Comparison of ENCODE assay signal across 13 cellular contexts in the genomic region with DNA sequence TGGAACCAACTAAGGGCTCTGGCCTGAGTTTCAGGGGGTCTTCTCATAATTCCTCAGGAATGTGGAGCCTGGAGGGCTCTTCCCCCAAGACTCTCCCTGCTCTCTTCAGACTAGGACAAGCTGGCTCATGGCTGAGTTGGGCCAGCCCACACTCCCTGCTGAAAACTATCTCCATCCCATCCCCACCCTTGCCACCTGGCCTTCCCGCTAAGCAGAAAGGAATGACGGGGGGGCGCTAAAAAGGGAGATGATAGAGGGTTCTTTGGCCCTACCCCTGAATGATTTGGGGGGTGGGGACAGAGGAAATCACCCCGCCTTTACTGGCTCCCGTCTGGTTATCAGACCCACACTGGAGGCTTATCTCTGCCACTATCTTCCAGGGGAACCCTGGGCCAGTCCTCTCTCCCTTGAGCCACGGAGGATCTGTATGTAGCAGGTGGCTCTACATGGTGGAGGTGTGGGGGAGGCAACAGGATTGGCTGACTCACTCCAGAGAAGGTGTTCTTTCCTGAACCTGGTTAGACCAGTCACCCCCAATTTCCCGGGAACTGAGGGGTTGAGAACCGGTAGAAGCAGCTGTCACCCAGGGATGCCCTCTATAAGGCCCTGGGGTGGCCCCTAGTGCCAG. TPM values are rescaled to one million over a fixed set of nuclear protein-coding genes. Genes with fewer than 3 reads are reported as not detected.
DNase-seq lines count a peak whose midpoint lies in the region; ATAC-seq and TF ChIP-seq lines count a peak whose summit lies in the region.
"Had no signal": no experiment of that assay in that cellular context is flagged by ENCODE, and none has a peak within 500 bp of the region (broad histone marks: within the 10 kb centered on the region; RNA-seq: fewer than 3 reads in every experiment).

No MANE protein-coding gene starts in this region.

- 0 out of 2 replicates have a peak overlapping the region, but pooled peaks have one; percentile 5 for H3K14ac ChIP-seq in IMR-90 (replicated peaks; ENCODE audit: low read depth, low read length)

- no peak overlapping the region for H3K56ac ChIP-seq in IMR-90 (ENCODE audit: extremely low read depth, insufficient read depth, low read length)

- no peak for TF ChIP-seq CTCF in IMR-90 (conservative IDR thresholded peaks at IDR 0.05; ENCODE audit: low read depth, low read length)

- H2BK120ac ChIP-seq in IMR-90 (ENCODE audit: low read depth, low read length), result no peak overlapping the region

- TF ChIP-seq RAD21 in IMR-90 (IDR thresholded peaks at IDR 0.05; ENCODE audit: low read length), result no peak

- H3K4me3 ChIP-seq in BLaER1 (no peak overlapping the region), IMR-90 (ENCODE audit: insufficient read depth, low read depth, low read length) (no peak overlapping the region), esophagus (ENCODE audit: low read depth in 1 of 2, low read length in 2 of 2) (no peak overlapping the region), rectal smooth muscle tissue (ENCODE audit: low read length) (no peak overlapping the region)
- H3K4me3 ChIP-seq: left lung, ovary had no signal

- H3K9ac ChIP-seq in BLaER1 (peak overlapping the region; percentile 88; the same call in 1 of the 2 replicates), IMR-90 (ENCODE audit: low read depth, low read length) (no peak overlapping the region), rectal smooth muscle tissue (ENCODE audit: low read length) (no peak overlapping the region)

- intact Hi-C loops in IMR-90 (cut with micrococcal nuclease), result no loop called here

- in situ Hi-C loops in IMR-90 (cut with MboI; ENCODE audit: low sequenced_read_pairs), result loop anchor here (5.0 kb wide), 1 partner anchor 140 kb away; no protein-coding TSS in a partner anchor

- no peak overlapping the region for H4K91ac ChIP-seq in IMR-90 (ENCODE audit: insufficient read depth, low read depth, low read length)

- H4K8ac ChIP-seq in IMR-90 (ENCODE audit: low read depth in 2 of 2, low read length in 2 of 2), result peak overlapping the region in 1 of 2 experiments; percentile 98; a peak in 1 of 4 replicates

- peak overlapping the region; percentile 91 for H2AK9ac ChIP-seq in IMR-90 (replicated peaks; ENCODE audit: low read depth, low read length, poor library complexity)

- ATAC-seq in IMR-90 (ENCODE audit: low read depth) (no peak), HG03354 (IDR thresholded peaks at IDR 0.05; ENCODE audit: poor library complexity, severe bottlenecking, unreplicated experiment) (no peak), GM19463 (IDR thresholded peaks at IDR 0.05; ENCODE audit: unreplicated experiment) (no peak)
- ATAC-seq: left lung had no signal

- BruUV-seq in IMR-90 (replicated peaks; lab: Mats Ljungman, UMichigan), result no TSS peak

- H3K9me3 ChIP-seq in BLaER1 (no peaks in the 10 kb centered on the region), IMR-90 (ENCODE audit: control insufficient read depth, insufficient read depth, low read length) (no peaks in the 10 kb centered on the region), esophagus (ENCODE audit: control insufficient read depth in 2 of 2, insufficient read depth in 1 of 2, low read depth in 1 of 2, low read length in 1 of 2) (no peaks in the 10 kb centered on the region)
- H3K9me3 ChIP-seq: BE2C, left lung, ovary had no signal

- H3K36me3 ChIP-seq in BLaER1, result peaks cover 47% of the 10 kb centered on the region
- peaks cover 56% of the 10 kb centered on the region for H3K36me3 ChIP-seq in IMR-90 (ENCODE audit: control insufficient read depth, insufficient read depth, low read length)
- H3K36me3 ChIP-seq in esophagus (ENCODE audit: control insufficient read depth in 2 of 2, insufficient read depth in 2 of 2, low read length in 1 of 2), result peaks cover 0 to 32% of the 10 kb centered on the region in 2 donors
- H3K36me3 ChIP-seq in rectal smooth muscle tissue (ENCODE audit: control insufficient read depth, insufficient read depth, low read length), result peaks cover 26% of the 10 kb centered on the region
- H3K36me3 ChIP-seq: BE2C, ovary had no signal

- 0 out of 2 replicates have a peak overlapping the region, but pooled peaks have one; percentile 45 for H2AK5ac ChIP-seq in IMR-90 (ENCODE audit: low read depth, low read length)

- H3K27ac ChIP-seq in BLaER1 (peak overlapping the region; percentile 97), IMR-90 (ENCODE audit: insufficient read depth, low read length) (no peak overlapping the region), esophagus (ENCODE audit: low read depth in 2 of 2, low read length in 1 of 2) (peak overlapping the region; percentile 94 to 96), rectal smooth muscle tissue (ENCODE audit: low read depth, low read length) (peak overlapping the region; percentile 98)
- H3K27ac ChIP-seq: ovary had no signal

- POLR2A ChIA-PET in IMR-90 (lab: Charles Lee; ENCODE audit: unreplicated experiment), result interaction anchor here (0.6 kb wide), 1 partner anchor 66 kb away, joined by 9 read pairs; no protein-coding TSS in a partner anchor

- dilution Hi-C loops in IMR-90 (cut with HindIII; ENCODE audit: low sequenced_read_pairs, unreplicated experiment), result no loop called here

- no peaks in the 10 kb centered on the region for H3K27me3 ChIP-seq in BLaER1
- H3K27me3 ChIP-seq in IMR-90 (ENCODE audit: control insufficient read depth, insufficient read depth, low read length), result no peaks in the 10 kb centered on the region
- no peaks in the 10 kb centered on the region for H3K27me3 ChIP-seq in esophagus (ENCODE audit: control insufficient read depth in 1 of 2, insufficient read depth in 2 of 2, low read length in 2 of 2)
- no peaks in the 10 kb centered on the region for H3K27me3 ChIP-seq in rectal smooth muscle tissue (ENCODE audit: control insufficient read depth, insufficient read depth, low read length)
- H3K27me3 ChIP-seq: BE2C, left lung, ovary had no signal

- no peak overlapping the region for H3K4ac ChIP-seq in IMR-90 (ENCODE audit: low read depth, low read length)

- DNase-seq in IMR-90, result no peak
- no peak for DNase-seq in NCI-H446 treated with DMSO at 0.1 percent for 48 hours (lab: John Stamatoyannopoulos, UW)
- no peak for DNase-seq in SIG-M5 treated with dmso at 0.1 percent for 504 hours (lab: John Stamatoyannopoulos, UW; ENCODE audit: unreplicated experiment)
- DNase-seq: BE2C, left lung, NCI-H1694, T-helper 9 cell had no signal

- H2BK15ac ChIP-seq in IMR-90 (ENCODE audit: low read depth, low read length), result no peak overlapping the region

- H3K4me1 ChIP-seq in BLaER1 (peaks cover 78% of the 10 kb centered on the region), IMR-90 (ENCODE audit: control insufficient read depth, insufficient read depth, low read length) (peaks cover 26% of the 10 kb centered on the region), esophagus (ENCODE audit: control insufficient read depth in 2 of 2, insufficient read depth in 2 of 2, low read length in 1 of 2) (peaks cover 5 to 25% of the 10 kb centered on the region in 2 donors), rectal smooth muscle tissue (ENCODE audit: control insufficient read depth, insufficient read depth, low read length) (peaks cover 52% of the 10 kb centered on the region)
- H3K4me1 ChIP-seq: BE2C had no signal

- peaks cover 13% of the 10 kb centered on the region for H4K20me1 ChIP-seq in BLaER1
- H4K20me1 ChIP-seq in IMR-90 (ENCODE audit: insufficient read depth, low read length), result peaks cover 21% of the 10 kb centered on the region

- no peak for TF ChIP-seq POLR2A in IMR-90 (IDR thresholded peaks at IDR 0.05; ENCODE audit: low read depth, low read length)

- no peak overlapping the region for H3K18ac ChIP-seq in IMR-90 (ENCODE audit: low read depth, low read length)

- H3K79me1 ChIP-seq in IMR-90 (ENCODE audit: low read depth in 1 of 2, low read length in 2 of 2), result peaks cover 35 to 85% of the 10 kb centered on the region in 2 experiments

- H3K4me2 ChIP-seq in BLaER1 (peak overlapping the region; percentile 100), IMR-90 (ENCODE audit: low read depth, low read length) (no peak overlapping the region)

- peaks cover 14% of the 10 kb centered on the region for H3K9me1 ChIP-seq in IMR-90 (ENCODE audit: insufficient read depth, low read length)

- H2AFZ ChIP-seq in IMR-90 (replicated peaks; ENCODE audit: low read length, poor library complexity), result no peak overlapping the region

- CTCF ChIA-PET in IMR-90 (lab: Yijun Ruan, JAX), result no interaction called here

- no peak overlapping the region for H2BK20ac ChIP-seq in IMR-90 (ENCODE audit: low read depth, low read length)

- H4K5ac ChIP-seq in IMR-90 (ENCODE audit: low read depth, low read length), result no peak overlapping the region

- H2BK5ac ChIP-seq in IMR-90 (ENCODE audit: low read depth, low read length, poor library complexity, severe bottlenecking), result no peak overlapping the region

- WGBS in IMR-90 (ENCODE audit: extremely low coverage in 2 of 2, insufficient read length in 1 of 2), 2 experiments, result no CpG with 5 or more reads among the region's 8 CpGs
- 61 to 71% methylated on average over 8 of the region's 8 CpGs for WGBS in esophagus, 2 donors

- peak overlapping the region; percentile 75; the same call in 1 of the 2 replicates for H3K23ac ChIP-seq in IMR-90 (ENCODE audit: low read depth, low read length)

TF ChIP-seq in IMR-90, 13 proteins besides CTCF, POLR2A, EP300 and RAD21 (continues in another document):
- no peak for TF ChIP-seq NFE2L2 (IDR thresholded peaks at IDR 0.05; ENCODE audit: low read depth, low read length)
- TF ChIP-seq CHD1 (IDR thresholded peaks at IDR 0.05; ENCODE audit: low read depth, low read length), result no peak
- no peak for TF ChIP-seq BHLHE40 (IDR thresholded peaks at IDR 0.05; ENCODE audit: low read depth, low read length)
- TF ChIP-seq CEBPB (IDR thresholded peaks at IDR 0.05; ENCODE audit: low read depth, low read length), result no peak

RNA-seq across cellular contexts. Expression of gene SMTN, which starts 5.7 kb away (rescaled TPM):
- total RNA-seq in IMR-90 (2012; rRNA removed), result 47.2 and 53.6 TPM in 2 replicates
- polyA plus RNA-seq in IMR-90 (2012; rRNA removed) (63.7 and 65.1 TPM in 2 replicates), esophagus (100 to 1,000 TPM; 100 to 103 TPM)
- polyA plus RNA-seq in IMR-90 (2012; cell fraction: cytosol; rRNA removed), result 97.1 and 119 TPM in 2 replicates
- 227 and 462 TPM in 2 replicates for polyA plus RNA-seq in IMR-90 (2012; cell fraction: nucleus; rRNA removed; ENCODE audit: low replicate concordance)

RNA-seq across cellular contexts. Expression of gene SELENOM, which starts 20.6 kb away (rescaled TPM):
- total RNA-seq in IMR-90 (2012; rRNA removed), result 36.1 and 46.2 TPM in 2 replicates
- polyA plus RNA-seq in IMR-90 (2012; rRNA removed) (270 and 369 TPM in 2 replicates), esophagus (100 to 1,000 TPM in 1 of 2 donors, 10 to 100 TPM in 1; 41.1 to 127 TPM)
- 662 and 853 TPM in 2 replicates for polyA plus RNA-seq in IMR-90 (2012; cell fraction: cytosol; rRNA removed)
- 256 and 316 TPM in 2 replicates for polyA plus RNA-seq in IMR-90 (2012; cell fraction: nucleus; rRNA removed; ENCODE audit: low replicate concordance)

RNA-seq across cellular contexts. Expression of gene INPP5J, which starts 35.9 kb away (rescaled TPM):
- 0.28 and 0.36 TPM in 2 replicates for total RNA-seq in IMR-90 (2012; rRNA removed)
- polyA plus RNA-seq in IMR-90 (2012; rRNA removed) (2.0 and 2.2 TPM in 2 replicates), esophagus (1 to 10 TPM; 1.6 to 3.3 TPM)
- polyA plus RNA-seq in IMR-90 (2012; cell fraction: cytosol; rRNA removed), result 0.41 and 2.1 TPM in 2 replicates
- 9.6 and 20.2 TPM in 2 replicates for polyA plus RNA-seq in IMR-90 (2012; cell fraction: nucleus; rRNA removed; ENCODE audit: low replicate concordance)

RNA-seq across cellular contexts. Expression of gene PLA2G3, which starts 53.5 kb away (rescaled TPM):
- under 0.01 TPM in 1 of 2 replicates, not detected in the other for total RNA-seq in IMR-90 (2012; rRNA removed)
- 0.07 and 0.12 TPM in 2 replicates for polyA plus RNA-seq in IMR-90 (2012; rRNA removed)
- 0.04 TPM in 1 of 2 replicates, not detected in the other for polyA plus RNA-seq in IMR-90 (2012; cell fraction: cytosol; rRNA removed)
- polyA plus RNA-seq in IMR-90 (2012; cell fraction: nucleus; rRNA removed; ENCODE audit: low replicate concordance), result 0.09 and 0.11 TPM in 2 replicates
- polyA plus RNA-seq in esophagus, result 10 to 100 TPM in 1 of 2 donors, 1 to 10 TPM in 1; 5.3 to 13.1 TPM
- polyA plus RNA-seq: ovary had no signal
